Comparison of ENCODE assay signal across 17 cellular contexts in the genomic region with DNA sequence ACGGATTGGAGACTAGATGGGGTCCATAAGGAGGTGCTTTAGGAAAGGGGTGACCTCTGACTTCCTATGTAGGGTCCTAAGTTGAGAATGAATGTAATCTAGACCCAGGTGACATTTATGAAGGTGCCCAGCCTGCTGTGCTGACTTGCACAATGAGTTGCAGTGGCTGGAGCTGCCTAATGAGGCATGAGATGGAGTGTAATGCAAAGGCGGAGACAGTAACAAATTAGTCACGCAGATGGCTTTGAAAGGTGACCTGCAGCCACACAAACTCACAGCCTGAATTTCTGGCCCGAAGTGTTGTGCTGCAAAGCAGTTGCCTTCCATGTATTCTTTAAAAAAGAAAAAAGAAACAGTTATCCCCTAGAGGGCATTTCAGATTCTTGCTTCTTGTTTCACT.
DNase-seq lines count a peak whose midpoint lies in the region; ATAC-seq lines count a peak whose summit lies in the region.
"Had no signal": no experiment of that assay in that cellular context is flagged by ENCODE, and none has a peak within 500 bp of the region (broad histone marks: within the 10 kb centered on the region; RNA-seq: fewer than 3 reads in every experiment).

No MANE protein-coding gene starts in this region.

- no peak overlapping the region for H2BK120ac ChIP-seq in neuronal stem cell (ENCODE audit: low read depth, low read length)

- H3K18ac ChIP-seq in neuronal stem cell (ENCODE audit: low read length): no peak overlapping the region

- CTCF ChIA-PET in CD8-positive, alpha-beta memory T cell (lab: Charles Lee): no interaction called here

- H3K9me3 Mint-ChIP-seq in CD8-positive, alpha-beta memory T cell: peaks cover 0 to 6% (median 0%) of the 10 kb centered on the region in 5 donors
- H3K9me3 Mint-ChIP-seq: activated CD8-positive, alpha-beta T cell treated with anti-CD3 and anti-CD28 coated beads for 36 hours had no signal

- no peak overlapping the region for H4K8ac ChIP-seq in neuronal stem cell (ENCODE audit: low read depth, low read length)

- no peak overlapping the region for H2AK5ac ChIP-seq in neuronal stem cell (ENCODE audit: low read depth, low read length)

- H3K4me1 ChIP-seq in Karpas-422 (ENCODE audit: low read length) (peaks cover 6% of the 10 kb centered on the region), adipocyte (ENCODE audit: control insufficient read depth, insufficient read depth, low read length) (peaks cover 12% of the 10 kb centered on the region), neuronal stem cell (ENCODE audit: control insufficient read depth in 2 of 2, insufficient read depth in 1 of 2, low read depth in 1 of 2, low read length in 2 of 2) (peaks cover 0 to 6% of the 10 kb centered on the region in 2 donors)
- no peaks in the 10 kb centered on the region for H3K4me1 ChIP-seq in CD8-positive, alpha-beta memory T cell (ENCODE audit: insufficient read depth, low read length)
- H3K4me1 ChIP-seq: BLaER1 treated with 17β-estradiol and CSF1 and Interleukin-3, amounts not matched to agents 10 nM and 100 nM had no signal

- H3K9ac ChIP-seq in Karpas-422 (ENCODE audit: low read length): no peak overlapping the region
- peak overlapping the region; percentile 50 for H3K9ac ChIP-seq in adipocyte (ENCODE audit: low read length)
- H3K9ac ChIP-seq in neuronal stem cell (ENCODE audit: low read depth, low read length, poor library complexity): no peak overlapping the region
- H3K9ac ChIP-seq: BLaER1 treated with 17β-estradiol and CSF1 and Interleukin-3, amounts not matched to agents 10 nM and 100 nM had no signal

- H3K36me3 ChIP-seq in Karpas-422 (ENCODE audit: insufficient read depth, low read length) (no peaks in the 10 kb centered on the region), adipocyte (ENCODE audit: control insufficient read depth, insufficient read depth, low read length, severe bottlenecking) (no peaks in the 10 kb centered on the region), neuronal stem cell (replicated peaks in 1 of 2; ENCODE audit: control insufficient read depth in 2 of 2, insufficient read depth in 2 of 2, low read length in 2 of 2) (no peaks in the 10 kb centered on the region)
- no peaks in the 10 kb centered on the region for H3K36me3 ChIP-seq in CD8-positive, alpha-beta memory T cell (ENCODE audit: insufficient read depth, low read length)
- H3K36me3 ChIP-seq: BLaER1 treated with 17β-estradiol and CSF1 and Interleukin-3, amounts not matched to agents 10 nM and 100 nM had no signal

- H3K9me3 ChIP-seq in Karpas-422 (ENCODE audit: low read length) (no peaks in the 10 kb centered on the region), adipocyte (ENCODE audit: control insufficient read depth, low read length) (no peaks in the 10 kb centered on the region), neuronal stem cell (replicated peaks in 1 of 2; ENCODE audit: control insufficient read depth in 2 of 2, insufficient read depth in 1 of 2, low read depth in 1 of 2, low read length in 2 of 2) (no peaks in the 10 kb centered on the region)
- no peaks in the 10 kb centered on the region for H3K9me3 ChIP-seq in CD8-positive, alpha-beta memory T cell (ENCODE audit: low read length)

- POLR2A ChIA-PET in CD8-positive, alpha-beta memory T cell (lab: Charles Lee): no interaction called here

- no peaks in the 10 kb centered on the region for H3K79me2 ChIP-seq in Karpas-422 (ENCODE audit: low read length)

- no peak overlapping the region for H3K4me3 Mint-ChIP-seq in CD8-positive, alpha-beta memory T cell
- H3K4me3 Mint-ChIP-seq: activated CD8-positive, alpha-beta T cell treated with anti-CD3 and anti-CD28 coated beads for 36 hours; H9; naive B cell had no signal

- H3K4me1 Mint-ChIP-seq in CD8-positive, alpha-beta memory T cell: no peaks in the 10 kb centered on the region
- H3K4me1 Mint-ChIP-seq: H9, naive B cell had no signal

- no peaks in the 10 kb centered on the region for H3K9me2 ChIP-seq in Karpas-422 (replicated peaks; ENCODE audit: insufficient read depth, low read length)

- H3K27ac ChIP-seq in Karpas-422 (ENCODE audit: low read length) (no peak overlapping the region), neuronal stem cell (replicated peaks; ENCODE audit: low read length) (no peak overlapping the region)
- no peak overlapping the region for H3K27ac ChIP-seq in CD8-positive, alpha-beta memory T cell (ENCODE audit: low read depth, low read length)
- H3K27ac ChIP-seq: BLaER1 treated with 17β-estradiol and CSF1 and Interleukin-3, amounts not matched to agents 10 nM and 100 nM had no signal

- H2AFZ ChIP-seq in Karpas-422 (ENCODE audit: low read length): no peak overlapping the region
- H2AFZ ChIP-seq in neuronal stem cell (ENCODE audit: low read length): no peak overlapping the region

- H3K4me2 ChIP-seq in Karpas-422 (ENCODE audit: low read depth, low read length, poor library complexity, severe bottlenecking) (no peak overlapping the region), neuronal stem cell (ENCODE audit: insufficient read depth, low read length, poor library complexity, severe bottlenecking) (no peak overlapping the region)
- H3K4me2 ChIP-seq: BLaER1 treated with 17β-estradiol and CSF1 and Interleukin-3, amounts not matched to agents 10 nM and 100 nM had no signal

- no peak overlapping the region for H3K4me3 ChIP-seq in Karpas-422 (ENCODE audit: low read length)
- peak overlapping the region; percentile 75 for H3K4me3 ChIP-seq in adipocyte (ENCODE audit: low read length)
- H3K4me3 ChIP-seq in neuronal stem cell (ENCODE audit: low read length in 2 of 2): no peak overlapping the region
- no peak overlapping the region for H3K4me3 ChIP-seq in CD8-positive, alpha-beta memory T cell (ENCODE audit: low read length)
- H3K4me3 ChIP-seq: BLaER1 treated with 17β-estradiol and CSF1 and Interleukin-3, amounts not matched to agents 10 nM and 100 nM had no signal

- H3K27me3 ChIP-seq in Karpas-422 (ENCODE audit: low read length): no peaks in the 10 kb centered on the region
- no peaks in the 10 kb centered on the region for H3K27me3 ChIP-seq in adipocyte (replicated peaks; ENCODE audit: control insufficient read depth, insufficient read depth, low read length)
- no peaks in the 10 kb centered on the region for H3K27me3 ChIP-seq in neuronal stem cell (ENCODE audit: control insufficient read depth in 3 of 3, insufficient read depth in 3 of 3, low read depth in 1 of 3, low read length in 3 of 3)
- no peaks in the 10 kb centered on the region for H3K27me3 ChIP-seq in CD8-positive, alpha-beta memory T cell (ENCODE audit: insufficient read depth, low read length, poor library complexity, severe bottlenecking)
- H3K27me3 ChIP-seq: BLaER1 treated with 17β-estradiol and CSF1 and Interleukin-3, amounts not matched to agents 10 nM and 100 nM had no signal

- no peaks in the 10 kb centered on the region for H4K20me1 ChIP-seq in Karpas-422 (ENCODE audit: insufficient read depth, low read depth, low read length)
- H4K20me1 ChIP-seq: BLaER1 treated with 17β-estradiol and CSF1 and Interleukin-3, amounts not matched to agents 10 nM and 100 nM had no signal

- H3K79me1 ChIP-seq in neuronal stem cell (ENCODE audit: low read depth, low read length): no peaks in the 10 kb centered on the region

- H3K27ac Mint-ChIP-seq in CD8-positive, alpha-beta memory T cell: no peak overlapping the region
- H3K27ac Mint-ChIP-seq: activated CD8-positive, alpha-beta T cell treated with anti-CD3 and anti-CD28 coated beads for 36 hours; H9 had no signal

- H3K36me3 Mint-ChIP-seq in CD8-positive, alpha-beta memory T cell: no peaks in the 10 kb centered on the region
- H3K36me3 Mint-ChIP-seq: naive B cell had no signal

- H3K14ac ChIP-seq in neuronal stem cell (ENCODE audit: low read length): no peak overlapping the region

- no peak overlapping the region for H3K4ac ChIP-seq in neuronal stem cell (ENCODE audit: low read length)

- WGBS in neuronal stem cell (ENCODE audit: extremely low coverage in 2 of 2, insufficient read length in 2 of 2, insufficient replicate concordance in 1 of 2), 2 donors: no CpG with 5 or more reads among the region's 4 CpGs

- H4K91ac ChIP-seq in neuronal stem cell (ENCODE audit: low read depth, low read length, poor library complexity): no peak overlapping the region

- H3K27me3 Mint-ChIP-seq in CD8-positive, alpha-beta memory T cell: peaks cover 0 to 45% of the 10 kb centered on the region in 2 donors

- H2BK5ac ChIP-seq in neuronal stem cell (ENCODE audit: low read length): no peak overlapping the region

- DNase-seq in DMS79 treated with DMSO at 0.1 percent for 48 hours (lab: John Stamatoyannopoulos, UW) (peak; percentile 60), Karpas-422 (peak; percentile 43), adipocyte (ENCODE audit: low read depth) (no peak), neuronal stem cell (ENCODE audit: low spot score) (peak; percentile 18), DMS153 (lab: John Stamatoyannopoulos, UW) (no peak)
- no peak for DNase-seq in activated CD4-positive, alpha-beta T cell treated with anti-CD3 and anti-CD28 coated beads, Interleukin-2, amount 50 U/mL, for 48 hours
- DNase-seq in CD8-positive, alpha-beta memory T cell: no peak
- DNase-seq: activated CD8-positive, alpha-beta T cell treated with anti-CD3 and anti-CD28 coated beads for 36 hours; cerebellar nuclear complex; H9; left ventricle myocardium superior; MV-4-11; naive B cell; substantia nigra; SW 1271 had no signal

- no peak overlapping the region for H3K23ac ChIP-seq in neuronal stem cell (ENCODE audit: low read depth, low read length, poor library complexity)

- ATAC-seq in HG02938 (IDR thresholded peaks at IDR 0.05; ENCODE audit: unreplicated experiment): no peak
- ATAC-seq: activated CD8-positive, alpha-beta T cell treated with anti-CD3 and anti-CD28 coated beads for 36 hours; left ventricle myocardium superior had no signal

- H2BK12ac ChIP-seq in neuronal stem cell (ENCODE audit: low read length): no peak overlapping the region

- H2BK15ac ChIP-seq in neuronal stem cell (ENCODE audit: low read length): no peak overlapping the region

Comparison
In these comparisons a context has a peak if more than half of its experiments do, and no peak if none do; other contexts are left out.
1. DNase-seq: peak in DMS79 treated with DMSO at 0.1 percent for 48 hours (single experiment), Karpas-422 (single experiment) and neuronal stem cell (single experiment); none in adipocyte (single experiment), activated CD4-positive, alpha-beta T cell treated with anti-CD3 and anti-CD28 coated beads, Interleukin-2, amount 50 U/mL, for 48 hours (0 of 2), CD8-positive, alpha-beta memory T cell (0 of 5) and DMS153 (single experiment).